20 cellular contexts compared by ENCODE assay signal in the genomic region with DNA sequence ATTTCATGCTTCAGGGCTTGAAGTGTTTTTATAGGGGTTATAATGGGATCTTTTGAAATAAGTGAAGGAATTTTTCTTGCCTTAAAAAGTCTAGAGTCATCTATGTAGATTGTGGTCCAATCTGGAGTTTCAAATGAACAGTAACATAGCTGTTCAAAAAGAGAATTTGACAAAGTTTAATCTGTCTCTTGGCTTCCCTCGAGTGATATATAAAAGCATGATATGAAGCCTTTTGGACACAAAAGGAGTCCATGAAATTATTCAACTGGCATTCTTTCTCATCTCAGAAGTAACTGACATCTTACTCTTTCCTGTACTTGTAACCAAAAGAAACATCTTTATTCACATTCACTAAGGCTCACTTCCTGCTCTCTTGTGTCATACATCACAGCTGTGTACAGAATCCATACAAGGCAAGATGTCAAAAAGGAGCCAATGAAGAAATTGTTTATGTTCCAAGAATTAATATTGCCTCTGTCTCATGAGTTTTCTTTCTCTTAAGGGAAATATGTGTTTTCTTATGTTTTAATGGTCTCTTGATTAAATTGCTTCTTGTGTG.
A peak's percentile ranks its signal among the peaks of the same experiment; 100 is the strongest.
DNase-seq lines count a peak whose midpoint lies in the region; ATAC-seq and TF ChIP-seq lines count a peak whose summit lies in the region.
"Had no signal": no experiment of that assay in that cellular context is flagged by ENCODE, and none has a peak within 500 bp of the region (broad histone marks: within the 10 kb centered on the region; RNA-seq: fewer than 3 reads in every experiment).

No MANE protein-coding gene starts in this region.

- TF ChIP-seq POLR2A in IMR-90 (IDR thresholded peaks at IDR 0.05; ENCODE audit: low read depth, low read length), result no peak
- TF ChIP-seq POLR2A in transverse colon (IDR thresholded peaks at IDR 0.05), result no peak
- TF ChIP-seq POLR2A in GM18505 (IDR thresholded peaks at IDR 0.05; ENCODE audit: borderline replicate concordance, extremely low read depth, insufficient read depth, insufficient read length), result no peak

- H3K9me1 ChIP-seq in IMR-90 (ENCODE audit: insufficient read depth, low read length), result no peaks in the 10 kb centered on the region

- in situ Hi-C loops in IMR-90 (cut with MboI; ENCODE audit: low sequenced_read_pairs), result no loop called here
- in situ Hi-C loops in transverse colon (cut with MboI; ENCODE audit: low pct_ligation_motif_present in 1 of 4, low pct_unique_long_range_greater_than_20kb in 1 of 4, low sequenced_read_pairs in 3 of 4), result no loop called here

- H3K4me3 ChIP-seq in IMR-90 (ENCODE audit: insufficient read depth, low read depth, low read length), result no peak overlapping the region
- no peak overlapping the region for H3K4me3 ChIP-seq in adipocyte (ENCODE audit: low read length)
- H3K4me3 ChIP-seq in transverse colon, result no peak overlapping the region
- H3K4me3 ChIP-seq in Karpas-422 (ENCODE audit: low read length), result no peak overlapping the region
- H3K4me3 ChIP-seq: dorsolateral prefrontal cortex, esophagus squamous epithelium, MG63 had no signal

- H3K9ac ChIP-seq in IMR-90 (ENCODE audit: low read depth, low read length) (no peak overlapping the region), adipocyte (ENCODE audit: low read length) (no peak overlapping the region), Karpas-422 (ENCODE audit: low read length) (no peak overlapping the region)

- ATAC-seq in GM19351 (IDR thresholded peaks at IDR 0.05; ENCODE audit: unreplicated experiment), result peak; percentile 61
- no peak for ATAC-seq in IMR-90 (ENCODE audit: low read depth)
- no peak for ATAC-seq in GM18505 (IDR thresholded peaks at IDR 0.05; ENCODE audit: unreplicated experiment)
- ATAC-seq: left ventricle myocardium superior; naive thymus-derived CD4-positive, alpha-beta T cell; T-helper 17 cell had no signal

- H3K9me2 ChIP-seq in Karpas-422 (replicated peaks; ENCODE audit: insufficient read depth, low read length), result no peaks in the 10 kb centered on the region

- H3K56ac ChIP-seq in IMR-90 (ENCODE audit: extremely low read depth, insufficient read depth, low read length), result no peak overlapping the region

- no peak overlapping the region for H2BK20ac ChIP-seq in IMR-90 (ENCODE audit: low read depth, low read length)

- no peak overlapping the region for H2BK15ac ChIP-seq in IMR-90 (ENCODE audit: low read depth, low read length)

- H4K91ac ChIP-seq in IMR-90 (ENCODE audit: insufficient read depth, low read depth, low read length), result no peak overlapping the region

- no peak overlapping the region for H3K27ac ChIP-seq in IMR-90 (ENCODE audit: insufficient read depth, low read length)
- H3K27ac ChIP-seq in transverse colon, result no peak overlapping the region
- no peak overlapping the region for H3K27ac ChIP-seq in Karpas-422 (ENCODE audit: low read length)
- H3K27ac ChIP-seq: brain microvascular endothelial cell, dorsolateral prefrontal cortex, esophagus squamous epithelium had no signal

- BruUV-seq in IMR-90 (replicated peaks; lab: Mats Ljungman, UMichigan), result no TSS peak

- CTCF ChIA-PET in IMR-90 (lab: Yijun Ruan, JAX), result interaction anchor here (0.5 kb wide), 1 partner anchor 288 kb away, joined by 4 read pairs; no protein-coding TSS in a partner anchor

- no peak overlapping the region for H3K4ac ChIP-seq in IMR-90 (ENCODE audit: low read depth, low read length)

- no peak overlapping the region for H2BK5ac ChIP-seq in IMR-90 (ENCODE audit: low read depth, low read length, poor library complexity, severe bottlenecking)

- no peaks in the 10 kb centered on the region for H3K79me1 ChIP-seq in IMR-90 (ENCODE audit: low read depth in 1 of 2, low read length in 2 of 2)

- no peaks in the 10 kb centered on the region for H4K20me1 ChIP-seq in IMR-90 (ENCODE audit: insufficient read depth, low read length)
- H4K20me1 ChIP-seq in Karpas-422 (ENCODE audit: insufficient read depth, low read depth, low read length), result no peaks in the 10 kb centered on the region

- H3K9me3 ChIP-seq in IMR-90 (ENCODE audit: control insufficient read depth, insufficient read depth, low read length), result peaks cover under 1% of the 10 kb centered on the region; the same call in 1 of the 2 replicates
- peaks cover 12% of the 10 kb centered on the region for H3K9me3 ChIP-seq in adipocyte (ENCODE audit: control insufficient read depth, low read length)
- no peaks in the 10 kb centered on the region for H3K9me3 ChIP-seq in transverse colon
- no peaks in the 10 kb centered on the region for H3K9me3 ChIP-seq in Karpas-422 (ENCODE audit: low read length)
- H3K9me3 ChIP-seq: BE2C, esophagus squamous epithelium had no signal

- peak; percentile 37 for DNase-seq in IMR-90
- peak; percentile 18 for DNase-seq in adipocyte (ENCODE audit: low read depth)
- DNase-seq in neural crest cell (ENCODE audit: low read depth, low spot score), result no peak
- no peak for DNase-seq in transverse colon
- DNase-seq in Karpas-422, result no peak
- DNase-seq: activated CD8-positive, alpha-beta memory T cell treated with anti-CD3 and anti-CD28 coated beads, Interleukin-2, amount 50 U/mL, for 48 hours; activated naive CD4-positive, alpha-beta T cell treated with anti-CD3 and anti-CD28 coated beads, Interleukin-2, amount 50 U/mL, for 16 hours; BE2C; brain microvascular endothelial cell; dorsolateral prefrontal cortex; esophagus squamous epithelium; left ventricle myocardium superior; MG63; naive thymus-derived CD4-positive, alpha-beta T cell; NCI-H2029; NCI-H774; stimulated activated CD4-positive, alpha-beta T cell treated with anti-CD3 and anti-CD28 coated beads, Interleukin-15, amount 100 ng/mL, for 24 hours; T-helper 17 cell had no signal

- H2AFZ ChIP-seq in IMR-90 (replicated peaks; ENCODE audit: low read length, poor library complexity) (no peak overlapping the region), Karpas-422 (ENCODE audit: low read length) (no peak overlapping the region)

- H2AK9ac ChIP-seq in IMR-90 (replicated peaks; ENCODE audit: low read depth, low read length, poor library complexity), result no peak overlapping the region

- H3K4me2 ChIP-seq in IMR-90 (ENCODE audit: low read depth, low read length), result no peak overlapping the region
- H3K4me2 ChIP-seq in Karpas-422 (ENCODE audit: low read depth, low read length, poor library complexity, severe bottlenecking), result no peak overlapping the region

- peaks cover 16% of the 10 kb centered on the region for H3K9me3 Mint-ChIP-seq in neural crest cell

- H3K36me3 ChIP-seq in IMR-90 (ENCODE audit: control insufficient read depth, insufficient read depth, low read length), result no peaks in the 10 kb centered on the region
- no peaks in the 10 kb centered on the region for H3K36me3 ChIP-seq in adipocyte (ENCODE audit: control insufficient read depth, insufficient read depth, low read length, severe bottlenecking)
- H3K36me3 ChIP-seq in transverse colon, result no peaks in the 10 kb centered on the region
- H3K36me3 ChIP-seq in Karpas-422 (ENCODE audit: insufficient read depth, low read length), result no peaks in the 10 kb centered on the region
- H3K36me3 ChIP-seq: BE2C, brain microvascular endothelial cell, esophagus squamous epithelium, MG63 had no signal

- no peak overlapping the region for H3K4me3 Mint-ChIP-seq in neural crest cell
- H3K4me3 Mint-ChIP-seq: naive thymus-derived CD4-positive, alpha-beta T cell; T-helper 17 cell had no signal

- TF ChIP-seq CTCF in IMR-90 (conservative IDR thresholded peaks at IDR 0.05; ENCODE audit: low read depth, low read length) (no peak), neural crest cell (conservative IDR thresholded peaks at IDR 0.05) (no peak), transverse colon (IDR thresholded peaks at IDR 0.05) (no peak)

- intact Hi-C loops in IMR-90 (cut with micrococcal nuclease), result no loop called here
- intact Hi-C loops in transverse colon (cut with DNase I; ENCODE audit: low total_unique reads), result no loop called here

- dilution Hi-C loops in IMR-90 (cut with HindIII; ENCODE audit: low sequenced_read_pairs, unreplicated experiment), result no loop called here

- H2BK120ac ChIP-seq in IMR-90 (ENCODE audit: low read depth, low read length), result no peak overlapping the region

- H3K18ac ChIP-seq in IMR-90 (ENCODE audit: low read depth, low read length), result no peak overlapping the region

- no peaks in the 10 kb centered on the region for H3K27me3 ChIP-seq in IMR-90 (ENCODE audit: control insufficient read depth, insufficient read depth, low read length)
- no peaks in the 10 kb centered on the region for H3K27me3 ChIP-seq in adipocyte (replicated peaks; ENCODE audit: control insufficient read depth, insufficient read depth, low read length)
- H3K27me3 ChIP-seq in transverse colon, result no peaks in the 10 kb centered on the region
- H3K27me3 ChIP-seq in Karpas-422 (ENCODE audit: low read length), result no peaks in the 10 kb centered on the region
- H3K27me3 ChIP-seq: BE2C, brain microvascular endothelial cell, dorsolateral prefrontal cortex, esophagus squamous epithelium, MG63 had no signal

- POLR2A ChIA-PET in IMR-90 (lab: Charles Lee; ENCODE audit: unreplicated experiment), result no interaction called here

- no peak for TF ChIP-seq RAD21 in IMR-90 (IDR thresholded peaks at IDR 0.05; ENCODE audit: low read length)

- peaks cover under 1% of the 10 kb centered on the region for H3K36me3 Mint-ChIP-seq in neural crest cell (ENCODE audit: low read depth)
- H3K36me3 Mint-ChIP-seq: naive thymus-derived CD4-positive, alpha-beta T cell had no signal

- no peak overlapping the region for H2AK5ac ChIP-seq in IMR-90 (ENCODE audit: low read depth, low read length)

- no peak overlapping the region for H4K5ac ChIP-seq in IMR-90 (ENCODE audit: low read depth, low read length)

- H4K8ac ChIP-seq in IMR-90 (ENCODE audit: low read depth in 2 of 2, low read length in 2 of 2), result no peak overlapping the region

- no peaks in the 10 kb centered on the region for H3K79me2 ChIP-seq in Karpas-422 (ENCODE audit: low read length)

- H3K4me1 Mint-ChIP-seq in neural crest cell, result peaks cover 10% of the 10 kb centered on the region

- H3K4me1 ChIP-seq in IMR-90 (ENCODE audit: control insufficient read depth, insufficient read depth, low read length), result no peaks in the 10 kb centered on the region
- no peaks in the 10 kb centered on the region for H3K4me1 ChIP-seq in adipocyte (ENCODE audit: control insufficient read depth, insufficient read depth, low read length)
- H3K4me1 ChIP-seq in transverse colon, result no peaks in the 10 kb centered on the region
- peaks cover 4% of the 10 kb centered on the region; the same call in 1 of the 2 replicates for H3K4me1 ChIP-seq in Karpas-422 (ENCODE audit: low read length)
- H3K4me1 ChIP-seq: BE2C, esophagus squamous epithelium had no signal

- H3K14ac ChIP-seq in IMR-90 (replicated peaks; ENCODE audit: low read depth, low read length), result no peak overlapping the region

- no peak overlapping the region for H3K23ac ChIP-seq in IMR-90 (ENCODE audit: low read depth, low read length)

- H3K27ac Mint-ChIP-seq in neural crest cell (ENCODE audit: unreplicated experiment), result peak overlapping the region; percentile 24
- H3K27ac Mint-ChIP-seq: naive thymus-derived CD4-positive, alpha-beta T cell; T-helper 17 cell had no signal

- H3K27me3 Mint-ChIP-seq in neural crest cell (ENCODE audit: low read depth), result no peaks in the 10 kb centered on the region
- H3K27me3 Mint-ChIP-seq: T-helper 17 cell had no signal

- no CpG with 5 or more reads among the region's 1 CpG for WGBS in IMR-90 (ENCODE audit: extremely low coverage in 2 of 2, insufficient read length in 1 of 2), 2 experiments
- WGBS in transverse colon (ENCODE audit: low coverage in 1 of 2), 2 donors, result 50 to 51% methylated on average over 1 of the region's 1 CpG

- no peak for TF ChIP-seq EP300 in transverse colon (IDR thresholded peaks at IDR 0.05; ENCODE audit: low read depth)

Comparison
In these comparisons a context has a peak if more than half of its experiments do, and no peak if none do; other contexts are left out.
1. DNase-seq: peak in IMR-90 (single experiment) and adipocyte (single experiment); none in neural crest cell (single experiment), transverse colon (single experiment) and Karpas-422 (single experiment).